In the genomic region with DNA sequence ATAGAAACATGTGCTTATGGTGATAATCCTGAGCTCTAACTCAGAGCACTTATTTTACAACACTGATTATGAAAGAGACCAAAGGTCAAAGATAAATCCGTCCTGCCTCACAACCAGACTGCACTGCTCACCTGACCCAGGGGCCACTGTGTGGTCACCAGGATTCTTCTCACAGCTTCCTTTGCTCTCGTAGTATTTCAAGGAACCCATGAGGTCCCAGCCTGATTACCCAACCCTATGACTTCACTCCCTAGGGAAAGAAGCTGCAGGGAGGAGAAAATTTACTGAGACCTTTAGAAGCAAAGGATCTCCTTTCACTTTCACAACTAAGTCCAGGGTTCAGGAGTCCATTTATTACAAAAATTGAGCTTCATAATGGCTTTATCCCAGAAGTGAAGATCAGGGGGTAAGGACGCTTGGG, we compare ENCODE assay signal across 10 cellular contexts. TPM values are rescaled to one million over a fixed set of nuclear protein-coding genes. Genes with fewer than 3 reads are reported as not detected.
A peak's percentile ranks its signal among the peaks of the same experiment; 100 is the strongest.
DNase-seq lines count a peak whose midpoint lies in the region; ATAC-seq and TF ChIP-seq lines count a peak whose summit lies in the region.
"Had no signal": no experiment of that assay in that cellular context is flagged by ENCODE, and none has a peak within 500 bp of the region (broad histone marks: within the 10 kb centered on the region; RNA-seq: fewer than 3 reads in every experiment).

No MANE protein-coding gene starts in this region.

- H3K27me3 ChIP-seq in right cardiac atrium (ENCODE audit: control insufficient read depth, insufficient read depth) = no peaks in the 10 kb centered on the region
- H3K27me3 ChIP-seq in subcutaneous abdominal adipose tissue (ENCODE audit: control insufficient read depth in 5 of 5, insufficient read depth in 4 of 5, low read length in 5 of 5) = peaks cover 0 to 4% (median 0%) of the 10 kb centered on the region in 5 donors

- DNase-seq in NCI-H1436 (lab: John Stamatoyannopoulos, UW) (peak; percentile 21), NCI-H1436 treated with DMSO at 0.1 percent for 48 hours (lab: John Stamatoyannopoulos, UW) (no peak), SW480 (ENCODE audit: low spot score) (peak; percentile 39), right cardiac atrium (no peak), NCI-H2029 (lab: John Stamatoyannopoulos, UW) (no peak), anterior cingulate cortex (lab: John Stamatoyannopoulos, UW) (no peak), CD14-positive monocyte (ENCODE audit: low spot score) (no peak)
- DNase-seq: activated naive CD4-positive, alpha-beta T cell; NCI-H187 had no signal

- H3K36me3 ChIP-seq in subcutaneous abdominal adipose tissue (ENCODE audit: control insufficient read depth in 5 of 5, insufficient read depth in 5 of 5, low read length in 5 of 5) = no peaks in the 10 kb centered on the region

- H3K9me3 ChIP-seq in right cardiac atrium (ENCODE audit: control insufficient read depth, low read length) = no peaks in the 10 kb centered on the region
- no peaks in the 10 kb centered on the region for H3K9me3 ChIP-seq in subcutaneous abdominal adipose tissue (ENCODE audit: control insufficient read depth in 5 of 5, low read length in 5 of 5)

- intact Hi-C loops in right cardiac atrium (cut with DNase I) = no loop called here
- intact Hi-C loops in CD14-positive monocyte (cut with micrococcal nuclease) = no loop called here

- no peak overlapping the region for H3K27ac Mint-ChIP-seq in CD14-positive monocyte

- no peak overlapping the region for H3K4me3 Mint-ChIP-seq in CD14-positive monocyte

- H3K36me3 Mint-ChIP-seq in CD14-positive monocyte = no peaks in the 10 kb centered on the region

- ATAC-seq in right cardiac atrium = peak; percentile 49 to 64

- peaks cover 15% of the 10 kb centered on the region for H3K4me1 Mint-ChIP-seq in CD14-positive monocyte

- peak overlapping the region in 1 of 5 donors; percentile 31 for H3K9ac ChIP-seq in subcutaneous abdominal adipose tissue (ENCODE audit: low read length in 5 of 5)

- H3K4me3 ChIP-seq in right cardiac atrium (ENCODE audit: low read length) = no peak overlapping the region
- H3K4me3 ChIP-seq in subcutaneous abdominal adipose tissue (ENCODE audit: low read depth in 1 of 5, low read length in 5 of 5) = peak overlapping the region in 2 of 5 donors; percentile 18 to 36

- no peak for TF ChIP-seq CTCF in CD14-positive monocyte (IDR thresholded peaks at IDR 0.05)

- peaks cover 0 to 1% (median 0%) of the 10 kb centered on the region in 7 donors for H3K9me3 Mint-ChIP-seq in CD14-positive monocyte

- peaks cover 1 to 14% (median 3%) of the 10 kb centered on the region in 3 donors for H3K27me3 Mint-ChIP-seq in CD14-positive monocyte (ENCODE audit: low read depth in 3 of 3)

- H3K27ac ChIP-seq in right cardiac atrium (ENCODE audit: low read length) (no peak overlapping the region), subcutaneous abdominal adipose tissue (ENCODE audit: low read depth, low read length) (peak overlapping the region; percentile 54)

- WGBS in right cardiac atrium = 36% methylated on average over 3 of the region's 3 CpGs

- H3K4me1 ChIP-seq in right cardiac atrium (ENCODE audit: control insufficient read depth, insufficient read depth, low read length) (no peaks in the 10 kb centered on the region), subcutaneous abdominal adipose tissue (ENCODE audit: control insufficient read depth in 5 of 5, insufficient read depth in 5 of 5, low read length in 5 of 5) (peaks cover 0 to 14% (median 9%) of the 10 kb centered on the region in 5 donors)

RNA-seq across cellular contexts. Expression of a gene that starts 9.6 kb away (rescaled TPM):
- total RNA-seq in right cardiac atrium = 100 to 1,000 TPM; 172 to 213 (median 198) TPM
- polyA plus RNA-seq in right cardiac atrium (126 TPM), CD14-positive monocyte (100 to 1,000 TPM; 436 to 491 TPM)

Comparison
In these comparisons a context has a peak if more than half of its experiments do, and no peak if none do; other contexts are left out.
1. DNase-seq: peak in NCI-H1436 (single experiment) and SW480 (single experiment); none in NCI-H1436 treated with DMSO at 0.1 percent for 48 hours (single experiment), right cardiac atrium (0 of 3), NCI-H2029 (single experiment), anterior cingulate cortex (0 of 58) and CD14-positive monocyte (single experiment).